Comparison of ENCODE assay signal across 8 cellular contexts in the genomic region with DNA sequence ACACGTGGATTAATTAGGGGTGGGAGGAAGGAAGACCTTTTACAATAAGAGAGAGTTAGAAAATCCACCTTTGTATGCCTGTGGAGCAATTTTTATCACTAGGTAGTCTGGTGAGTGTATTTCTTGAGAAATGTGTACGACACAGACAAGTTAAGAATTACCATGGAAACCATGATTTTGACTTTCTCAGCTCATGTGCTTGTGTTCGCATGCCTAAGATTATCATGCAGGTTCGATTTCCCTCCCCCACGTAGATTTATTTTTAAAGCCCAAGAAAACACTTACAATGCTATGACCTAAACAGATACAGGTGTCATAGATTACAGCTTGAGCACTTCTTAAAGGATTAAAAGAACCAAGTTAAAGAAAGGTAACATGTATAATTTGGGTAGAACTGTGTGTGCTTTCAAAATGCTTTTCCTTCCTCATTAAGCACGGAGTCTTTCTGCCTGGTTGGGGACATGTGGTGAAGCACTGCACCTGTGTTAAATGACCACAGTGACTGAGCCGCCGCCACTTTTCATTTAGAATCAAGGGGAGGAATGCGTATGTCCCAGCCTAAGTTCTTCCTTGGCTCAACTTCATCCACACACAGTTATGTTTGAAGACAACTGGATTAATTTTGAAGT. TPM values are rescaled to one million over a fixed set of nuclear protein-coding genes. Genes with fewer than 3 reads are reported as not detected.
DNase-seq lines count a peak whose midpoint lies in the region; ATAC-seq and FAIRE-seq lines count a peak whose summit lies in the region.

No MANE protein-coding gene starts in this region.

- no peak for FAIRE-seq in HTR-8/SVneo (lab: Jason Lieb, UNC)

- H3K36me3 Mint-ChIP-seq in activated CD8-positive, alpha-beta memory T cell treated with anti-CD3 and anti-CD28 coated beads, Interleukin-2, amount 10 ng/mL, durations not matched to agents 7 days and 5 days: peaks cover 27% of the 10 kb centered on the region
- H3K36me3 Mint-ChIP-seq in activated CD4-positive, alpha-beta memory T cell treated with anti-CD3 and anti-CD28 coated beads for 36 hours: peaks cover 16% of the 10 kb centered on the region
- peaks cover 45% of the 10 kb centered on the region for H3K36me3 Mint-ChIP-seq in stimulated activated naive CD8-positive, alpha-beta T cell treated with anti-CD3 and anti-CD28 coated beads, Interleukin-15, Interleukin-2, amounts not matched to agents 100 ng/mL and 50 ng/mL, for 24 hours (ENCODE audit: low read depth)

- H3K27ac Mint-ChIP-seq in activated CD8-positive, alpha-beta memory T cell treated with anti-CD3 and anti-CD28 coated beads, Interleukin-2, amount 10 ng/mL, durations not matched to agents 7 days and 5 days: peak overlapping the region; percentile 85
- H3K27ac Mint-ChIP-seq in activated CD4-positive, alpha-beta memory T cell treated with anti-CD3 and anti-CD28 coated beads for 36 hours: peak overlapping the region; percentile 52
- peak overlapping the region; percentile 91 for H3K27ac Mint-ChIP-seq in stimulated activated naive CD8-positive, alpha-beta T cell treated with anti-CD3 and anti-CD28 coated beads, Interleukin-15, Interleukin-2, amounts not matched to agents 100 ng/mL and 50 ng/mL, for 24 hours

- H3K27me3 Mint-ChIP-seq in activated CD8-positive, alpha-beta memory T cell treated with anti-CD3 and anti-CD28 coated beads, Interleukin-2, amount 10 ng/mL, durations not matched to agents 7 days and 5 days: no peaks in the 10 kb centered on the region
- H3K27me3 Mint-ChIP-seq in activated CD4-positive, alpha-beta memory T cell treated with anti-CD3 and anti-CD28 coated beads for 36 hours: no peaks in the 10 kb centered on the region
- no peaks in the 10 kb centered on the region for H3K27me3 Mint-ChIP-seq in stimulated activated naive CD8-positive, alpha-beta T cell treated with anti-CD3 and anti-CD28 coated beads, Interleukin-15, Interleukin-2, amounts not matched to agents 100 ng/mL and 50 ng/mL, for 24 hours

- H3K4me1 Mint-ChIP-seq in activated CD8-positive, alpha-beta memory T cell treated with anti-CD3 and anti-CD28 coated beads, Interleukin-2, amount 10 ng/mL, durations not matched to agents 7 days and 5 days: peaks cover 57% of the 10 kb centered on the region
- peaks cover 42% of the 10 kb centered on the region for H3K4me1 Mint-ChIP-seq in activated CD4-positive, alpha-beta memory T cell treated with anti-CD3 and anti-CD28 coated beads for 36 hours (ENCODE audit: low read depth)
- H3K4me1 Mint-ChIP-seq in stimulated activated naive CD8-positive, alpha-beta T cell treated with anti-CD3 and anti-CD28 coated beads, Interleukin-15, Interleukin-2, amounts not matched to agents 100 ng/mL and 50 ng/mL, for 24 hours (ENCODE audit: low read depth): peaks cover 68% of the 10 kb centered on the region

- intact Hi-C loops in activated CD4-positive, alpha-beta memory T cell treated with anti-CD3 and anti-CD28 coated beads for 36 hours (cut with micrococcal nuclease): no loop called here

- H3K4me3 Mint-ChIP-seq in activated CD8-positive, alpha-beta memory T cell treated with anti-CD3 and anti-CD28 coated beads, Interleukin-2, amount 10 ng/mL, durations not matched to agents 7 days and 5 days: peak overlapping the region; percentile 38
- no peak overlapping the region for H3K4me3 Mint-ChIP-seq in activated CD4-positive, alpha-beta memory T cell treated with anti-CD3 and anti-CD28 coated beads for 36 hours
- peak overlapping the region; percentile 62 for H3K4me3 Mint-ChIP-seq in stimulated activated naive CD8-positive, alpha-beta T cell treated with anti-CD3 and anti-CD28 coated beads, Interleukin-15, Interleukin-2, amounts not matched to agents 100 ng/mL and 50 ng/mL, for 24 hours

- no peaks in the 10 kb centered on the region for H3K9me3 Mint-ChIP-seq in activated CD8-positive, alpha-beta memory T cell treated with anti-CD3 and anti-CD28 coated beads, Interleukin-2, amount 10 ng/mL, durations not matched to agents 7 days and 5 days (ENCODE audit: low read depth)
- no peaks in the 10 kb centered on the region for H3K9me3 Mint-ChIP-seq in activated CD4-positive, alpha-beta memory T cell treated with anti-CD3 and anti-CD28 coated beads for 36 hours
- no peaks in the 10 kb centered on the region for H3K9me3 Mint-ChIP-seq in stimulated activated naive CD8-positive, alpha-beta T cell treated with anti-CD3 and anti-CD28 coated beads, Interleukin-15, Interleukin-2, amounts not matched to agents 100 ng/mL and 50 ng/mL, for 24 hours

- DNase-seq in activated CD8-positive, alpha-beta memory T cell treated with anti-CD3 and anti-CD28 coated beads, Interleukin-2, amount 10 ng/mL, durations not matched to agents 7 days and 5 days: peak; percentile 57
- DNase-seq in activated CD8-positive, alpha-beta memory T cell treated with anti-CD3 and anti-CD28 coated beads, Interleukin-2, amount 50 U/mL, for 48 hours: no peak
- DNase-seq in activated CD4-positive, alpha-beta memory T cell treated with anti-CD3 and anti-CD28 coated beads for 36 hours: no peak
- DNase-seq in HTR-8/SVneo (ENCODE audit: insufficient read length, low spot score) (no peak), glomerular visceral epithelial cell (ENCODE audit: extremely low spot score) (no peak), NCI-H526 (lab: John Stamatoyannopoulos, UW) (no peak)

- CTCF ChIA-PET in activated CD8-positive, alpha-beta memory T cell treated with anti-CD3 and anti-CD28 coated beads, Interleukin-2, amount 10 ng/mL, durations not matched to agents 7 days and 5 days (lab: Charles Lee): interaction anchor here (0.9 to 5.1 kb wide), 11 partner anchors 9 to 236 kb away, joined by 3 to 27 read pairs (median 5); a partner anchor contains a TSS
- CTCF ChIA-PET in activated CD4-positive, alpha-beta memory T cell treated with anti-CD3 and anti-CD28 coated beads for 36 hours (lab: Charles Lee): interaction anchor here (0.9 to 2.6 kb wide), 6 partner anchors 9 to 225 kb away, joined by 3 to 19 read pairs (median 4); a partner anchor contains a TSS

- ATAC-seq in activated CD8-positive, alpha-beta memory T cell treated with anti-CD3 and anti-CD28 coated beads, Interleukin-2, amount 10 ng/mL, durations not matched to agents 7 days and 5 days: peak; percentile 67
- ATAC-seq in HG03025 (IDR thresholded peaks at IDR 0.05; ENCODE audit: low FRiP score, unreplicated experiment): peak; percentile 40

- POLR2A ChIA-PET in activated CD4-positive, alpha-beta memory T cell treated with anti-CD3 and anti-CD28 coated beads for 36 hours (lab: Charles Lee): interaction anchor here (0.6 to 1.3 kb wide), 2 partner anchors 30 to 42 kb away, joined by 4 to 7 read pairs; no protein-coding TSS in a partner anchor

RNA-seq across cellular contexts. Expression of a gene that starts 16.6 kb away (rescaled TPM):
- total RNA-seq in activated CD8-positive, alpha-beta memory T cell treated with anti-CD3 and anti-CD28 coated beads, Interleukin-2, amount 10 ng/mL, durations not matched to agents 7 days and 5 days: 10 to 100 TPM; 24.3 to 53.7 TPM
- total RNA-seq in activated CD4-positive, alpha-beta memory T cell treated with anti-CD3 and anti-CD28 coated beads for 36 hours: 10 to 100 TPM; 11.3 to 11.4 TPM
